8 cellular contexts compared by ENCODE assay signal in the genomic region with DNA sequence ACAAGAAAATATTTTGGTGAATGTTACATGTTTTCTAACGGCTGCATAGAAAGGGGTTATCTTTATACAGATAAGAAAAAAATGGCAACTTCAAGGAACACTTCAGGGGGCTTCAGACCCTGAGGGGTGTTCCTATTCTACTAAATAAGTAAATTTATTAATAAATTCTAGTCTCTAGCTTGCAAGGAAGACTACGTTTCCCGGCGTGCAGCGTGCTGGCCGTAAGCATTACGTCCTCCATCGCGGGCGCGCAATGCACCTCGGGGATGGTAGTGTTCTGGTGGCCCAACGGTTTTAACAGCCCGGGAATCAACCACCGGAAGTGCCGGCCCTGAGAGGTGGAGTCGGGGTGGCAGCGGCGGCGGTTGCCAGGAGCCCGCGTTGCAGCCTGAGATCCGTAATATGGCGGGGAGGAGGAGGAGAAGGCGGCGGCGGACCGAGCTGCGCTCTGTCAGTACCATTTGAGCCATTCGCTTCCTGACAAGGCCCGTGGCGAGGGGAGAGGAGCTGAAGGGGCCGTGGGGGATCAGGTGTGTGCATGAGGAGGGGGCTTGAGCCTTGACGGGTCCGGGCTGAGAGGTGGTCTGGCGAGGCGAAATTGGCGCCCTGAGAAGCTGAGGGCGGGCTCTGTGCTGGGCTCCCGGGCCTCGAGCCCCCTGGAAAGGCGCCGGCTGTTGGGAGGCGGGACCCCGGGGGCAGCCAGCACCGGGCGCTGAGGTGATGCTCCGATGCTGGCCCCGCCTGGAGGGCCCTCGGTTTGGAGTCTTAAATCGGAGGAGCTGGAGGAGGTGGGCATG. TPM values are rescaled to one million over a fixed set of nuclear protein-coding genes. Genes with fewer than 3 reads are reported as not detected.
DNase-seq lines count a peak whose midpoint lies in the region; ATAC-seq lines count a peak whose summit lies in the region.

TSS of gene CCP110 (plus strand) at position 384 of the 797 bp plus-strand sequence. CDS start 3,940 bp downstream, outside the sequence.

- H3K27ac Mint-ChIP-seq in dendritic cell treated with granulocyte-macrophage colony-stimulating factor and Interleukin-4, amounts not matched to agents 40 ng/mL and 50 ng/mL, for 4 days: peak within 1 kb of the TSS; percentile 96

- intact Hi-C loops in dendritic cell treated with granulocyte-macrophage colony-stimulating factor and Interleukin-4, amounts not matched to agents 40 ng/mL and 50 ng/mL, for 4 days (cut with micrococcal nuclease): loop anchor here (1.0 to 10.0 kb wide), 2 partner anchors 32 to 459 kb away; partner anchors contain the start of genes COQ7 and VPS35L

- no peaks in the 10 kb centered on the region for H3K27me3 Mint-ChIP-seq in dendritic cell treated with granulocyte-macrophage colony-stimulating factor and Interleukin-4, amounts not matched to agents 40 ng/mL and 50 ng/mL, for 4 days

- H3K36me3 Mint-ChIP-seq in dendritic cell treated with granulocyte-macrophage colony-stimulating factor and Interleukin-4, amounts not matched to agents 40 ng/mL and 50 ng/mL, for 4 days (ENCODE audit: low read depth): peaks cover 27% of the 10 kb centered on the region

- DNase-seq in C1 segment of cervical spinal cord (lab: John Stamatoyannopoulos, UW) (peak; percentile 60 to 97 (median 95)), NCI-H748 treated with DMSO at 0.1 percent for 48 hours (lab: John Stamatoyannopoulos, UW) (peak; percentile 84), left lobe of liver (ENCODE audit: low spot score) (peak; percentile 98)
- peak; percentile 83 to 95 for DNase-seq in activated CD4-positive, alpha-beta T cell treated with anti-CD3 and anti-CD28 coated beads, Interleukin-2, amount 50 U/mL, for 24 hours (ENCODE audit: low read depth in 1 of 2, low spot score in 1 of 2)
- peak; percentile 95 to 96 for DNase-seq in stimulated activated CD4-positive, alpha-beta T cell treated with anti-CD3 and anti-CD28 coated beads, Interleukin-2, amount 100 ng/mL, for 24 hours

- peaks cover 40% of the 10 kb centered on the region for H3K4me1 Mint-ChIP-seq in dendritic cell treated with granulocyte-macrophage colony-stimulating factor and Interleukin-4, amounts not matched to agents 40 ng/mL and 50 ng/mL, for 4 days (ENCODE audit: low read depth)

- peak within 1 kb of the TSS; percentile 89 for H3K4me3 Mint-ChIP-seq in dendritic cell treated with granulocyte-macrophage colony-stimulating factor and Interleukin-4, amounts not matched to agents 40 ng/mL and 50 ng/mL, for 4 days

- ATAC-seq in GM19395 (IDR thresholded peaks at IDR 0.05; ENCODE audit: unreplicated experiment) (peak; percentile 76), HG03558 (IDR thresholded peaks at IDR 0.05; ENCODE audit: extremely low read depth, unreplicated experiment) (peak; percentile 39), left lobe of liver (peak; percentile 89)

- H3K9me3 Mint-ChIP-seq in dendritic cell treated with granulocyte-macrophage colony-stimulating factor and Interleukin-4, amounts not matched to agents 40 ng/mL and 50 ng/mL, for 4 days: no peaks in the 10 kb centered on the region

RNA-seq across cellular contexts. Expression of gene CCP110, which starts in this region (rescaled TPM):
- total RNA-seq in left lobe of liver: 2.7 TPM

Comparison
In these comparisons a context has a peak if more than half of its experiments do, and no peak if none do; other contexts are left out.
1. Peak in every context shown above with its lines: DNase-seq and ATAC-seq.
2. ATAC-seq: peak in every context shown above with its lines; median percentile 89 in left lobe of liver; 76 in GM19395; 39 in HG03558.